1 cellular context compared by ENCODE assay signal in the genomic region with DNA sequence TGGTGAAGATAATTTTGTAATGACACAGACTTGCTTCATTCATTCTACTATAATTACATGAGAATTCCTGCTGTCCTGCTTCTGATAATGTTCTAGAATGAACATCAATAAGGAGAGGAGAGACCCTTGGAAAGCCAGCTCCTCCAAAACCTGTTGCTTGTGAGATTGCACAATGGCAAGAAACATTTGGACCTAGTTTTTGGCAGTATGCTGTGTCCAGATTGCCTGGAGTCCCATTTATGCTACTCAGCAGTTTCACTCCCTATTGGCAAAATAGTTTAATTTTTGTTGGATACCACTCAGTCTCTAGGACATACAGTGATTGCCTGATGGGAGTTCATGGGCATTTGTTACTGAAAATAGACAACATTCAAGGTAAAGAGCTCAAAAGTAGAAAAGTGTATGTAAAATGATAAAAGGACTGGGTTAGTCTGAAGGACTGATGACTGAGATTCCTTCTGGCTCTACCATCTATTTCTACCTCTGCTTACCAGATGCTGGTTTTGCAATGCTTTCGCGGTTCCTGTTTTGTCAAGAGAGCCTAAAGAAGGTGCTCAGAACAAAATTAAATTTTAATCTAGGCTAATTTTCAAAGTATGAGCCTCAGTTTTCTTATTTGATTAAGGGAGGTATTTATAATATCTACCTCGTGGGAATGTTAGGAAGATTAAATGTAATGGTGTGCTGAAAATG.
TF ChIP-seq lines count a peak whose summit lies in the region.

No MANE protein-coding gene starts in this region.

TF ChIP-seq in K562, 482 proteins besides CTCF, POLR2A, EP300 and RAD21 (continued from another document):
- TF ChIP-seq CEBPB (tag; IDR thresholded peaks at IDR 0.05) (peak; percentile 64; the same call in 1 of the 2 replicates), MAFG (tag; conservative IDR thresholded peaks at IDR 0.05) (peak; percentile 55), YBX1 (IDR thresholded peaks at IDR 0.05) (no peak), GTF2F1 (IDR thresholded peaks at IDR 0.05; ENCODE audit: low read depth, low read length) (no peak), TAF9B (IDR thresholded peaks at IDR 0.05; ENCODE audit: partially characterized antibody) (no peak), SPI1 (IDR thresholded peaks at IDR 0.05; ENCODE audit: borderline replicate concordance, low read depth, low read length) (peak; percentile 5; the same call in 1 of the 2 replicates), ZNF57 (CRISPR knock-in tag; IDR thresholded peaks at IDR 0.05) (no peak), ZNF184 (CRISPR knock-in tag; IDR thresholded peaks at IDR 0.05) (no peak), BACH1 (tag; IDR thresholded peaks at IDR 0.05) (no peak), MAFK (IDR thresholded peaks at IDR 0.05; ENCODE audit: low read length) (0 out of 2 replicates have a peak, but pooled peaks have one; percentile 5), CREM (IDR thresholded peaks at IDR 0.05; ENCODE audit: low read depth) (no peak), CTBP1 (IDR thresholded peaks at IDR 0.05; ENCODE audit: borderline replicate concordance) (no peak), MEIS2 (IDR thresholded peaks at IDR 0.05; ENCODE audit: partially characterized antibody) (no peak), FOXJ3 (CRISPR knock-in tag; IDR thresholded peaks at IDR 0.05) (no peak), NFRKB (IDR thresholded peaks at IDR 0.05; ENCODE audit: low read depth) (no peak), SAFB (IDR thresholded peaks at IDR 0.05; ENCODE audit: borderline replicate concordance, low read depth, low read length) (no peak), POLR3G (IDR thresholded peaks at IDR 0.05; ENCODE audit: extremely low read depth, insufficient read length, insufficient replicate concordance) (no peak), ZNF197 (CRISPR knock-in tag; IDR thresholded peaks at IDR 0.05; ENCODE audit: low read depth) (no peak), PHF21A (IDR thresholded peaks at IDR 0.05; ENCODE audit: borderline replicate concordance, low read depth) (no peak), ZBTB7A (IDR thresholded peaks at IDR 0.05; ENCODE audit: borderline replicate concordance, control insufficient read depth, low read depth, low read length) (no peak), KDM2B (CRISPR knock-in tag; IDR thresholded peaks at IDR 0.05) (no peak), C11orf30 (IDR thresholded peaks at IDR 0.05; ENCODE audit: low read depth) (peak; percentile 59)
- TF ChIP-seq, protein P1, sequence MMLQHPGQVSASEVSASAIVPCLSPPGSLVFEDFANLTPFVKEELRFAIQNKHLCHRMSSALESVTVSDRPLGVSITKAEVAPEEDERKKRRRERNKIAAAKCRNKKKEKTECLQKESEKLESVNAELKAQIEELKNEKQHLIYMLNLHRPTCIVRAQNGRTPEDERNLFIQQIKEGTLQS (IDR thresholded peaks at IDR 0.05): no peak
- TF ChIP-seq, protein P1 (CRISPR knock-in tag; conservative IDR thresholded peaks at IDR 0.05): no peak
- TF ChIP-seq, protein P2, sequence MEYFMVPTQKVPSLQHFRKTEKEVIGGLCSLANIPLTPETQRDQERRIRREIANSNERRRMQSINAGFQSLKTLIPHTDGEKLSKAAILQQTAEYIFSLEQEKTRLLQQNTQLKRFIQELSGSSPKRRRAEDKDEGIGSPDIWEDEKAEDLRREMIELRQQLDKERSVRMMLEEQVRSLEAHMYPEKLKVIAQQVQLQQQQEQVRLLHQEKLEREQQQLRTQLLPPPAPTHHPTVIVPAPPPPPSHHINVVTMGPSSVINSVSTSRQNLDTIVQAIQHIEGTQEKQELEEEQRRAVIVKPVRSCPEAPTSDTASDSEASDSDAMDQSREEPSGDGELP (CRISPR knock-in tag; IDR thresholded peaks at IDR 0.05; ENCODE audit: borderline replicate concordance): no peak
- TF ChIP-seq, protein P3, sequence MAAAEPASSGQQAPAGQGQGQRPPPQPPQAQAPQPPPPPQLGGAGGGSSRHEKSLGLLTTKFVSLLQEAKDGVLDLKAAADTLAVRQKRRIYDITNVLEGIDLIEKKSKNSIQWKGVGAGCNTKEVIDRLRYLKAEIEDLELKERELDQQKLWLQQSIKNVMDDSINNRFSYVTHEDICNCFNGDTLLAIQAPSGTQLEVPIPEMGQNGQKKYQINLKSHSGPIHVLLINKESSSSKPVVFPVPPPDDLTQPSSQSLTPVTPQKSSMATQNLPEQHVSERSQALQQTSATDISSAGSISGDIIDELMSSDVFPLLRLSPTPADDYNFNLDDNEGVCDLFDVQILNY (CRISPR knock-in tag; IDR thresholded peaks at IDR 0.05): no peak
